32 cellular contexts compared by ENCODE assay signal in genomic region chr16:24801761-24802302, GRCh38. TPM values are rescaled to one million over a fixed set of nuclear protein-coding genes. Genes with fewer than 3 reads are reported as not detected.
DNase-seq lines count a peak whose midpoint lies in the region; ATAC-seq, FAIRE-seq and TF ChIP-seq lines count a peak whose summit lies in the region.
"Had no signal": no experiment of that assay in that cellular context is flagged by ENCODE, and none has a peak within 500 bp of the region (broad histone marks: within the 10 kb centered on the region; RNA-seq: fewer than 3 reads in every experiment).

No MANE protein-coding gene starts in this region.

- peaks cover 21% of the 10 kb centered on the region for H3K4me1 Mint-ChIP-seq in astrocyte (ENCODE audit: low read depth, unreplicated experiment)

- DNase-seq in cardiac muscle cell (ENCODE audit: low read depth in 1 of 2, low spot score in 1 of 2) (peak; percentile 21 to 49), left ventricle myocardium inferior (no peak), astrocyte (ENCODE audit: low read depth) (peak; percentile 25), lower lobe of right lung (no peak), upper lobe of left lung (no peak), NCI-H69 (lab: John Stamatoyannopoulos, UW) (no peak), kidney tubule cell (ENCODE audit: low spot score) (no peak)
- DNase-seq in activated effector memory CD4-positive, alpha-beta T cell treated with anti-CD3 and anti-CD28 coated beads, Interleukin-2, amount 50 U/mL, for 16 hours, result no peak
- DNase-seq: activated CD4-positive, alpha-beta T cell treated with anti-CD3 and anti-CD28 coated beads, Interleukin-2, amount 50 U/mL, for 1 hour; BE2C; brain microvascular endothelial cell; DMS79; esophagus squamous epithelium; gastrocnemius medialis; GF-D8; left colon; naive thymus-derived CD4-positive, alpha-beta T cell; NCI-H1092; NCI-H1694 treated with DMSO at 0.1 percent for 48 hours; NCI-H2171; NCI-H510A treated with DMSO at 0.1 percent for 48 hours; occipital lobe; PC-3; SHP77; T-helper 9 cell had no signal

- WGBS in upper lobe of left lung, 2 donors, result 52 to 72% methylated on average over 3 of the region's 3 CpGs

- H3K27me3 ChIP-seq in cardiac muscle cell, result no peaks in the 10 kb centered on the region
- no peaks in the 10 kb centered on the region for H3K27me3 ChIP-seq in left ventricle myocardium inferior (ENCODE audit: low read depth)
- H3K27me3 ChIP-seq in astrocyte (ENCODE audit: insufficient read depth, low read length), result no peaks in the 10 kb centered on the region
- no peaks in the 10 kb centered on the region for H3K27me3 ChIP-seq in lower lobe of right lung (ENCODE audit: low read depth)
- no peaks in the 10 kb centered on the region for H3K27me3 ChIP-seq in upper lobe of left lung
- H3K27me3 ChIP-seq: BE2C, brain microvascular endothelial cell, esophagus squamous epithelium, gastrocnemius medialis had no signal

- H3K9ac ChIP-seq in astrocyte (ENCODE audit: low read length), result no peak overlapping the region

- TF ChIP-seq EP300 in upper lobe of left lung (IDR thresholded peaks at IDR 0.05), result peak in 1 of 4 donors; percentile 69

- H3K9me3 ChIP-seq in cardiac muscle cell (ENCODE audit: low read depth) (no peaks in the 10 kb centered on the region), left ventricle myocardium inferior (replicated peaks) (no peaks in the 10 kb centered on the region), astrocyte (ENCODE audit: insufficient read depth, low read depth, low read length) (no peaks in the 10 kb centered on the region), lower lobe of right lung (no peaks in the 10 kb centered on the region), upper lobe of left lung (no peaks in the 10 kb centered on the region)
- H3K9me3 ChIP-seq: BE2C, esophagus squamous epithelium, gastrocnemius medialis had no signal

- peak overlapping the region; percentile 14 for H3K27ac Mint-ChIP-seq in astrocyte (ENCODE audit: unreplicated experiment)

- FAIRE-seq in astrocyte (lab: Jason Lieb, UNC), result no peak
- FAIRE-seq: colon had no signal

- peak; percentile 93 to 96 for ATAC-seq in lower lobe of right lung
- ATAC-seq in upper lobe of left lung (ENCODE audit: low FRiP score in 2 of 2), result peak; percentile 49 to 91
- ATAC-seq: gastrocnemius medialis; HCT116; left colon; naive thymus-derived CD4-positive, alpha-beta T cell; PC-3 had no signal

- no peaks in the 10 kb centered on the region for H3K27me3 Mint-ChIP-seq in astrocyte (ENCODE audit: low read depth, unreplicated experiment)
- H3K27me3 Mint-ChIP-seq: IgD-negative memory B cell; naive thymus-derived CD4-positive, alpha-beta T cell had no signal

- H4K20me1 ChIP-seq in astrocyte (ENCODE audit: insufficient read depth, low read length), result peaks cover 4% of the 10 kb centered on the region

- no peak overlapping the region for H3K4me3 Mint-ChIP-seq in astrocyte (ENCODE audit: unreplicated experiment)
- H3K4me3 Mint-ChIP-seq: IgD-negative memory B cell; naive thymus-derived CD4-positive, alpha-beta T cell had no signal

- no peak overlapping the region for H2AFZ ChIP-seq in astrocyte (ENCODE audit: low read depth, low read length)

- TF ChIP-seq POLR2A in upper lobe of left lung (IDR thresholded peaks at IDR 0.05), result no peak

- H3K36me3 Mint-ChIP-seq in astrocyte (ENCODE audit: low read depth, unreplicated experiment), result peaks cover 30% of the 10 kb centered on the region

- H3K4me2 ChIP-seq in astrocyte (ENCODE audit: low read length), result no peak overlapping the region

- H3K36me3 ChIP-seq in cardiac muscle cell (peaks cover 88% of the 10 kb centered on the region), left ventricle myocardium inferior (peaks cover 100% of the 10 kb centered on the region), astrocyte (ENCODE audit: insufficient read depth, low read length) (peaks cover 70% of the 10 kb centered on the region), lower lobe of right lung (peaks cover 97% of the 10 kb centered on the region), upper lobe of left lung (peaks cover 24 to 100% (median 75%) of the 10 kb centered on the region in 4 donors)

- H3K79me2 ChIP-seq in astrocyte (ENCODE audit: insufficient read depth, low read length), result no peaks in the 10 kb centered on the region

- H3K27ac ChIP-seq in cardiac muscle cell (peak overlapping the region; percentile 77), left ventricle myocardium inferior (replicated peaks) (no peak overlapping the region), astrocyte (ENCODE audit: low read depth, low read length) (no peak overlapping the region), lower lobe of right lung (no peak overlapping the region), upper lobe of left lung (peak overlapping the region in 2 of 4 donors; percentile 24 to 28)
- H3K27ac ChIP-seq: brain microvascular endothelial cell, esophagus squamous epithelium, gastrocnemius medialis, VCaP had no signal

- intact Hi-C loops in left ventricle myocardium inferior (cut with micrococcal nuclease) (loop anchor here (10.0 kb wide), 1 partner anchor 237 kb away; no protein-coding TSS in a partner anchor), lower lobe of right lung (cut with DNase I) (loop anchor here (10.0 kb wide), 1 partner anchor 237 kb away; no protein-coding TSS in a partner anchor)

- TF ChIP-seq CTCF in cardiac muscle cell (IDR thresholded peaks at IDR 0.05; ENCODE audit: low read depth, low read length) (no peak), left ventricle myocardium inferior (IDR thresholded peaks at IDR 0.05; ENCODE audit: borderline replicate concordance) (no peak), astrocyte (IDR thresholded peaks at IDR 0.05; ENCODE audit: insufficient read depth, low read depth, low read length) (no peak), lower lobe of right lung (IDR thresholded peaks at IDR 0.05) (no peak), upper lobe of left lung (IDR thresholded peaks at IDR 0.05) (no peak)

- no peak overlapping the region for H3K4me3 ChIP-seq in cardiac muscle cell
- H3K4me3 ChIP-seq in left ventricle myocardium inferior, result no peak overlapping the region
- H3K4me3 ChIP-seq in astrocyte (ENCODE audit: insufficient read depth, low read depth, low read length), result no peak overlapping the region
- H3K4me3 ChIP-seq in lower lobe of right lung, result no peak overlapping the region
- no peak overlapping the region for H3K4me3 ChIP-seq in upper lobe of left lung
- H3K4me3 ChIP-seq: esophagus squamous epithelium, gastrocnemius medialis had no signal

- H3K4me1 ChIP-seq in cardiac muscle cell (ENCODE audit: low read depth), result peaks cover 9% of the 10 kb centered on the region
- H3K4me1 ChIP-seq in left ventricle myocardium inferior, result peaks cover 10% of the 10 kb centered on the region
- H3K4me1 ChIP-seq in astrocyte (ENCODE audit: insufficient read depth, low read length), result no peaks in the 10 kb centered on the region
- peaks cover 10% of the 10 kb centered on the region for H3K4me1 ChIP-seq in lower lobe of right lung
- H3K4me1 ChIP-seq in upper lobe of left lung, result peaks cover 0 to 10% (median 4%) of the 10 kb centered on the region in 4 donors
- H3K4me1 ChIP-seq: BE2C, gastrocnemius medialis had no signal

- H3K9me3 Mint-ChIP-seq in astrocyte (ENCODE audit: unreplicated experiment), result no peaks in the 10 kb centered on the region
- H3K9me3 Mint-ChIP-seq: activated T-helper 2 cell treated with anti-CD3 and anti-CD28 coated beads, Interferon-gamma antibody, Interleukin-2, Interleukin-4, amounts not matched to agents 10 μg/mL and 5 μg/mL and 100 μg/mL, durations not matched to agents 14 hours and 24 hours and 36 hours; IgD-negative memory B cell had no signal

RNA-seq across cellular contexts. Expression of gene SLC5A11, which starts 43.9 kb away (rescaled TPM):
- total RNA-seq in cardiac muscle cell, result not detected in 2 replicates
- polyA plus RNA-seq in cardiac muscle cell, result not detected in 2 replicates
- 0.14 TPM for total RNA-seq in left ventricle myocardium inferior
- not detected in 2 replicates for total RNA-seq in astrocyte
- 0.27 TPM for total RNA-seq in lower lobe of right lung
- total RNA-seq in upper lobe of left lung, result under 1 TPM in 3 of 6 donors, not detected in 3; 0.15 to 0.86 (median 0.30) TPM
- total RNA-seq: activated T-helper 2 cell treated with anti-CD3 and anti-CD28 coated beads, Interferon-gamma antibody, Interleukin-2, Interleukin-4, amounts not matched to agents 10 μg/mL and 5 μg/mL and 100 μg/mL, durations not matched to agents 14 hours and 24 hours and 36 hours; occipital lobe; renal cortical epithelial cell; skeletal muscle tissue had no signal
- polyA plus RNA-seq: naive thymus-derived CD4-positive, alpha-beta T cell had no signal

Comparison
In these comparisons a context has a peak if more than half of its experiments do, and no peak if none do; other contexts are left out.
1. DNase-seq: peak in cardiac muscle cell (2 of 2) and astrocyte (single experiment); none in left ventricle myocardium inferior (single experiment), lower lobe of right lung (single experiment), upper lobe of left lung (0 of 2), NCI-H69 (single experiment), activated effector memory CD4-positive, alpha-beta T cell treated with anti-CD3 and anti-CD28 coated beads, Interleukin-2, amount 50 U/mL, for 16 hours (single experiment) and kidney tubule cell (single experiment).